14 cellular contexts compared by ENCODE assay signal in the genomic region with DNA sequence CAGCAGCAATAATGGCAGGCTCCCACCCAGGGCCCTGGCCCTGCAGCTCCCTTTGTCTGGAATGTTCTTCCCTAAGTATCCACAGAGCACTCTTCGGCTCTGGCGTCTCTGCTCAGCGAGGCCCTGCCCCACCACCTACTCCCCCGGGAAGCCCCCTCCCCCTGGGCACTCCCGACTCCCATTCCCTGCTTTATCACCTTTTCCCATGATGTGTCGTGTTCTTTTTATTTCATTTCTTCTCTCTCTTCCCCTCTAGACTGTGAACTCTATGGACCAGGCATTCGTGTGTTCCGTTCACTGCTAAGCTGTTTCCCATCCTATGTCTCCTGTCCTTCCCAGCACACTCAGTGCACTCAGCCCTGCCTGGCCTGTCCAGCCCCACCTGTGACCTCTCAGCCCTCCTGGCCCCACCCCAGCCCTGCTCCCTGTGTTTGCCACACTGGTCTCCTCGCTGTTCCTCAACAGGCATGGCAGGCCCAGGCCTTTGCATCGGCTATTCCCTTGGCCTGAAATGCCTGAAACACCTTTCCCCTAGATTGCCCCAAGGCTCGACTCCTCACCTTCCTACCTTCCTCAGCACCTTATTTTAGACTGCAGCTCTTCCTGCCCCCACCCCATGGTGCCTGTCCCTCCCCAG.
DNase-seq lines count a peak whose midpoint lies in the region; TF ChIP-seq lines count a peak whose summit lies in the region.
"Had no signal": no experiment of that assay in that cellular context is flagged by ENCODE, and none has a peak within 500 bp of the region (broad histone marks: within the 10 kb centered on the region; RNA-seq: fewer than 3 reads in every experiment).

No MANE protein-coding gene starts in this region.

- no peak overlapping the region for H3K27ac ChIP-seq in BLaER1
- no peak overlapping the region for H3K27ac ChIP-seq in spleen
- H3K27ac ChIP-seq: hepatocyte, KMS-11, Peyer's patch had no signal

- H3K4me1 Mint-ChIP-seq in CD14-positive monocyte, result no peaks in the 10 kb centered on the region

- H3K36me3 ChIP-seq in BLaER1 (no peaks in the 10 kb centered on the region), spleen (no peaks in the 10 kb centered on the region)
- H3K36me3 ChIP-seq: Peyer's patch had no signal

- TF ChIP-seq CTCF in CD14-positive monocyte (IDR thresholded peaks at IDR 0.05), result no peak
- TF ChIP-seq CTCF in spleen (IDR thresholded peaks at IDR 0.05 in 8 of 11, conservative IDR thresholded peaks at IDR 0.05 in 3 of 11), result no peak

- DNase-seq in CD14-positive monocyte (ENCODE audit: low spot score), result peak; percentile 31
- DNase-seq in islet precursor cell, result peak; percentile 45
- DNase-seq in spleen, result peak; percentile 61
- no peak for DNase-seq in SKM-1 (lab: John Stamatoyannopoulos, UW; ENCODE audit: unreplicated experiment)
- DNase-seq in SIG-M5 treated with dmso at 0.1 percent for 504 hours (lab: John Stamatoyannopoulos, UW; ENCODE audit: unreplicated experiment), result no peak
- DNase-seq in NAMALWA (ENCODE audit: low spot score), result no peak
- DNase-seq: COR-L47, NCI-H2081 had no signal

- no peaks in the 10 kb centered on the region for H3K9me3 ChIP-seq in BLaER1
- H3K9me3 ChIP-seq in spleen, result no peaks in the 10 kb centered on the region
- H3K9me3 ChIP-seq: Peyer's patch had no signal

- H3K27me3 ChIP-seq in BLaER1 (no peaks in the 10 kb centered on the region; the same call in 1 of the 2 replicates), spleen (replicated peaks in 1 of 7) (peaks cover 0 to 38% (median 0%) of the 10 kb centered on the region in 7 donors)
- H3K27me3 ChIP-seq: hepatocyte, Peyer's patch had no signal

- H3K27me3 Mint-ChIP-seq in CD14-positive monocyte (ENCODE audit: low read depth in 3 of 3), result peaks cover 13 to 33% (median 23%) of the 10 kb centered on the region in 3 donors

- no peaks in the 10 kb centered on the region for H3K36me3 Mint-ChIP-seq in CD14-positive monocyte
- H3K36me3 Mint-ChIP-seq: brain had no signal

- no peaks in the 10 kb centered on the region for H4K20me1 ChIP-seq in BLaER1

- no peak for TF ChIP-seq POLR2A in spleen (IDR thresholded peaks at IDR 0.05)

- H3K4me1 ChIP-seq in BLaER1 (peaks cover 38% of the 10 kb centered on the region), spleen (peaks cover 0 to 11% (median 0%) of the 10 kb centered on the region in 6 donors)
- H3K4me1 ChIP-seq: Peyer's patch had no signal

- H3K27ac Mint-ChIP-seq in CD14-positive monocyte, result no peak overlapping the region

- H3K4me3 ChIP-seq in BLaER1, result no peak overlapping the region
- no peak overlapping the region for H3K4me3 ChIP-seq in spleen
- H3K4me3 ChIP-seq: hepatocyte, lung, Peyer's patch had no signal

- intact Hi-C loops in CD14-positive monocyte (cut with micrococcal nuclease), result no loop called here
- intact Hi-C loops in spleen (cut with DNase I; ENCODE audit: low total_unique reads), result no loop called here

- H3K9ac ChIP-seq in BLaER1, result peak overlapping the region; percentile 60
- H3K9ac ChIP-seq: KMS-11 had no signal

- H3K4me3 Mint-ChIP-seq in CD14-positive monocyte, result no peak overlapping the region
- H3K4me3 Mint-ChIP-seq: brain had no signal

- no peaks in the 10 kb centered on the region for H3K9me3 Mint-ChIP-seq in CD14-positive monocyte
- H3K9me3 Mint-ChIP-seq: brain had no signal

- H3K4me2 ChIP-seq in BLaER1, result peak overlapping the region; percentile 66
- H3K4me2 ChIP-seq: hepatocyte, KMS-11 had no signal

- 84 to 90% (median 86%) methylated on average over 11 of the region's 11 CpGs for WGBS in spleen, 5 donors

Comparison
In these comparisons a context has a peak if more than half of its experiments do, and no peak if none do; other contexts are left out.
1. DNase-seq: peak in CD14-positive monocyte (single experiment), islet precursor cell (single experiment) and spleen (single experiment); none in SKM-1 (single experiment), SIG-M5 treated with dmso at 0.1 percent for 504 hours (single experiment) and NAMALWA (single experiment).